In the genomic region with DNA sequence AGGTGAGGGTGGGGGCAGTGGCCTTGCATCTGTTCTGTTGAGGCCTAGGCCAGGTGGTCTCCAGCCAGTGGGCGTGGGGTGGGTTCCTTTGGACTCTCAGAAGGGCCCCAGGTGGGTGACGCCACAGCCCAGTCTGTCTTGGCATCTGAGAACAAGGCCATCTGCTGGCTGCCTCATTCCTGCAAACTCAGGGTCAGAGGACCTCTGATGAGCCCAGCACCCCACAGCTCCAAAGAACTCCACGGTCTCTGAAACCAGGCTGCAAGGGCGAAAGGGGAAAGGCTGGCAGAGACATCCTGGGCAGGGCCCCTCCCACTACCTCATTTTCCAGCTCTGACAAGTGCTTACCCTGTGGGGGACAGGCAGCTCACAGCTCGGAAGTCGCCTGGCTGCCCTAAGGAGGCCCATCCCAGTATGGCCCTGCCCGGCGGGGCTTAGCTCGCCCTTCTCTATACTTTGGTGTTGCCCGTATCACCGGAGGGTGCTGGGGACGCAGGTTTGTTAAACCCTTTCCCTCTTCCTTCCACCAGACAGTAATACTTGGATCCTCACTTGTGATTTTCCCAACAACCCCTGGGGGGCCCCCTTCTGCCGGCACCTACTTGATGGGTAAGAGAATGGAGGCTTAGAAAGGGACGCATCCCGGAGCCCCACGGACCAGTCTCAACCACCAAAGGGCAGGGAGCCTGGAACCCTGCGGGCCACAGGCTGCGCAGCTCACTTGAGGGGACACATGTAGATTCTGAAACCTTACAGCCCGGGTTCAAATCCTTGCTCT, we compare ENCODE assay signal across 9 cellular contexts. TPM values are rescaled to one million over a fixed set of nuclear protein-coding genes. Genes with fewer than 3 reads are reported as not detected.
DNase-seq lines count a peak whose midpoint lies in the region; ATAC-seq and TF ChIP-seq lines count a peak whose summit lies in the region.
"Had no signal": no experiment of that assay in that cellular context is flagged by ENCODE, and none has a peak within 500 bp of the region (broad histone marks: within the 10 kb centered on the region; RNA-seq: fewer than 3 reads in every experiment).

No MANE protein-coding gene starts in this region.

- DNase-seq in HFF-Myc (ENCODE audit: extremely low read depth, low read depth) (no peak), heart right ventricle (no peak), NAMALWA (ENCODE audit: low spot score) (no peak), cerebellar nuclear complex (lab: John Stamatoyannopoulos, UW) (no peak)
- peak; percentile 44 for DNase-seq in activated CD4-positive, alpha-beta memory T cell treated with anti-CD3 and anti-CD28 coated beads for 36 hours
- DNase-seq in stimulated activated CD8-positive, alpha-beta memory T cell treated with anti-CD3 and anti-CD28 coated beads, Interleukin-4, amount 100 ng/mL, for 48 hours, result peak; percentile 52

- intact Hi-C loops in activated CD4-positive, alpha-beta memory T cell treated with anti-CD3 and anti-CD28 coated beads for 36 hours (cut with micrococcal nuclease), result no loop called here
- intact Hi-C loops in heart right ventricle (cut with DNase I), result loop anchor here in 1 of 10 donors (10.0 kb wide), 1 partner anchor 61 kb away; no protein-coding TSS in a partner anchor

- peaks cover 23% of the 10 kb centered on the region for H3K27me3 ChIP-seq in BLaER1
- H3K27me3 ChIP-seq in heart right ventricle, result peaks cover 0 to 17% (median 0%) of the 10 kb centered on the region in 7 donors

- H3K9ac ChIP-seq in BLaER1, result no peak overlapping the region

- H3K4me1 ChIP-seq in BLaER1 (peaks cover 46% of the 10 kb centered on the region), heart right ventricle (peaks cover 17 to 64% (median 48%) of the 10 kb centered on the region in 9 donors)

- H3K9me3 Mint-ChIP-seq in activated CD4-positive, alpha-beta memory T cell treated with anti-CD3 and anti-CD28 coated beads for 36 hours, result no peaks in the 10 kb centered on the region
- H3K9me3 Mint-ChIP-seq: naive thymus-derived CD8-positive, alpha-beta T cell had no signal

- no peak overlapping the region for H3K27ac Mint-ChIP-seq in activated CD4-positive, alpha-beta memory T cell treated with anti-CD3 and anti-CD28 coated beads for 36 hours
- H3K27ac Mint-ChIP-seq: naive thymus-derived CD8-positive, alpha-beta T cell had no signal

- H3K27ac ChIP-seq in BLaER1 (no peak overlapping the region), heart right ventricle (peak overlapping the region; percentile 77 to 97 (median 92))

- no peaks in the 10 kb centered on the region for H3K36me3 Mint-ChIP-seq in activated CD4-positive, alpha-beta memory T cell treated with anti-CD3 and anti-CD28 coated beads for 36 hours
- H3K36me3 Mint-ChIP-seq: naive thymus-derived CD8-positive, alpha-beta T cell had no signal

- no peaks in the 10 kb centered on the region for H4K20me1 ChIP-seq in BLaER1

- CTCF ChIA-PET in activated CD4-positive, alpha-beta memory T cell treated with anti-CD3 and anti-CD28 coated beads for 36 hours (lab: Charles Lee), result interaction anchor here (0.7 to 3.2 kb wide), 3 partner anchors 21 to 286 kb away, joined by 3 to 15 read pairs (median 3); no protein-coding TSS in a partner anchor

- H3K27me3 Mint-ChIP-seq in activated CD4-positive, alpha-beta memory T cell treated with anti-CD3 and anti-CD28 coated beads for 36 hours, result peaks cover 16% of the 10 kb centered on the region

- ATAC-seq in heart right ventricle (peak in 5 of 8 donors; percentile 4 to 24 (median 7)), HG02610 (IDR thresholded peaks at IDR 0.05; ENCODE audit: unreplicated experiment) (no peak)
- ATAC-seq: naive thymus-derived CD8-positive, alpha-beta T cell had no signal

- TF ChIP-seq CTCF in HFF-Myc (IDR thresholded peaks at IDR 0.05; ENCODE audit: low read depth, low read length, missing control alignments), result peak; percentile 28
- TF ChIP-seq CTCF in heart right ventricle (IDR thresholded peaks at IDR 0.05), result peak in 4 of 9 donors; percentile 21 to 40 (median 27)

- H3K4me3 ChIP-seq in BLaER1 (no peak overlapping the region; the same call in 1 of the 2 replicates), HFF-Myc (replicated peaks; ENCODE audit: low read depth, low read length) (peak overlapping the region; percentile 15; the same call in 1 of the 2 replicates), heart right ventricle (peak overlapping the region in 7 of 10 donors; percentile 9 to 54 (median 45))

- POLR2A ChIA-PET in activated CD4-positive, alpha-beta memory T cell treated with anti-CD3 and anti-CD28 coated beads for 36 hours (lab: Charles Lee), result no interaction called here

- peak overlapping the region; percentile 92 for H3K4me2 ChIP-seq in BLaER1

- peak overlapping the region; percentile 50 for H3K4me3 Mint-ChIP-seq in activated CD4-positive, alpha-beta memory T cell treated with anti-CD3 and anti-CD28 coated beads for 36 hours

- WGBS in heart right ventricle, 2 donors, result 74 to 78% methylated on average over 19 of the region's 19 CpGs

- H3K9me3 ChIP-seq in BLaER1, result no peaks in the 10 kb centered on the region
- H3K9me3 ChIP-seq in heart right ventricle, result no peaks in the 10 kb centered on the region

- H3K4me1 Mint-ChIP-seq in activated CD4-positive, alpha-beta memory T cell treated with anti-CD3 and anti-CD28 coated beads for 36 hours (ENCODE audit: low read depth), result peaks cover 4% of the 10 kb centered on the region

- H3K36me3 ChIP-seq in BLaER1 (no peaks in the 10 kb centered on the region), heart right ventricle (no peaks in the 10 kb centered on the region)

RNA-seq across cellular contexts. Expression of gene EDN2, which starts 10.9 kb away (rescaled TPM):
- not detected for total RNA-seq in activated CD4-positive, alpha-beta memory T cell treated with anti-CD3 and anti-CD28 coated beads for 36 hours
- 1 to 10 TPM in 3 of 10 donors, under 1 TPM in 3, not detected in 4; 0.30 to 8.5 (median 0.96) TPM for total RNA-seq in heart right ventricle
- polyA plus RNA-seq in heart right ventricle, result 1 to 10 TPM in 1 of 2 donors, not detected in 1; 2.0 TPM
- total RNA-seq: naive thymus-derived CD8-positive, alpha-beta T cell had no signal
- polyA plus RNA-seq: naive thymus-derived CD8-positive, alpha-beta T cell had no signal

Comparison
In these comparisons a context has a peak if more than half of its experiments do, and no peak if none do; other contexts are left out.
1. DNase-seq: peak in activated CD4-positive, alpha-beta memory T cell treated with anti-CD3 and anti-CD28 coated beads for 36 hours (single experiment) and stimulated activated CD8-positive, alpha-beta memory T cell treated with anti-CD3 and anti-CD28 coated beads, Interleukin-4, amount 100 ng/mL, for 48 hours (single experiment); none in HFF-Myc (single experiment), heart right ventricle (0 of 2), NAMALWA (single experiment) and cerebellar nuclear complex (0 of 2).